In genomic region chr3:71247221-71247947, GRCh38 we compare ENCODE assay signal across 8 cellular contexts.
DNase-seq lines count a peak whose midpoint lies in the region; ATAC-seq, FAIRE-seq and TF ChIP-seq lines count a peak whose summit lies in the region.

No MANE protein-coding gene starts in this region.

- no peak overlapping the region for H3K4me3 Mint-ChIP-seq in natural killer cell

- WGBS in mesodermal cell (ENCODE audit: insufficient coverage in 2 of 2), 2 experiments = 74 to 76% methylated on average over 8 to 9 of the region's 10 CpGs

- no peaks in the 10 kb centered on the region for H3K36me3 ChIP-seq in brain microvascular endothelial cell (replicated peaks)
- no peaks in the 10 kb centered on the region for H3K36me3 ChIP-seq in mesodermal cell (ENCODE audit: control insufficient read depth, insufficient read depth, low read length)
- no peaks in the 10 kb centered on the region for H3K36me3 ChIP-seq in kidney (ENCODE audit: control insufficient read depth in 1 of 2, insufficient read depth in 2 of 2, low read length in 2 of 2)

- ATAC-seq in GM18502 (IDR thresholded peaks at IDR 0.05; ENCODE audit: poor library complexity, unreplicated experiment) (no peak), GM19452 (IDR thresholded peaks at IDR 0.05; ENCODE audit: unreplicated experiment) (no peak), natural killer cell (no peak)

- DNase-seq in Caki2 (ENCODE audit: low read depth) (peak; percentile 61), HT1080 (ENCODE audit: low read depth) (peak; percentile 39), brain microvascular endothelial cell (peak; percentile 73), kidney (no peak), natural killer cell (no peak)

- H3K9ac ChIP-seq in kidney (ENCODE audit: low read length in 2 of 2) = no peak overlapping the region

- H3K9me3 ChIP-seq in mesodermal cell (ENCODE audit: control insufficient read depth, low read length) (no peaks in the 10 kb centered on the region), kidney (ENCODE audit: control insufficient read depth in 1 of 2, low read length in 2 of 2) (no peaks in the 10 kb centered on the region)

- intact Hi-C loops in kidney (cut with DNase I) = no loop called here
- intact Hi-C loops in natural killer cell (cut with micrococcal nuclease) = no loop called here

- no peaks in the 10 kb centered on the region for H3K27me3 Mint-ChIP-seq in natural killer cell (ENCODE audit: low read depth in 2 of 2)

- H3K4me3 ChIP-seq in brain microvascular endothelial cell (ENCODE audit: low read depth, low read length) (no peak overlapping the region), mesodermal cell (ENCODE audit: extremely low read depth, insufficient read depth, low read length, poor library complexity, severe bottlenecking) (no peak overlapping the region), kidney (ENCODE audit: low read length in 2 of 2) (no peak overlapping the region)

- in situ Hi-C loops in Caki2 (cut with HindIII; ENCODE audit: low pct_unique_long_range_greater_than_20kb, low sequenced_read_pairs) (no loop called here), brain microvascular endothelial cell (cut with HindIII; ENCODE audit: low pct_ligation_motif_present, low sequenced_read_pairs) (no loop called here)

- no peaks in the 10 kb centered on the region for H3K9me3 Mint-ChIP-seq in natural killer cell

- H3K4me1 Mint-ChIP-seq in natural killer cell = peaks cover 0 to 5% of the 10 kb centered on the region in 2 donors

- H3K4me1 ChIP-seq in mesodermal cell (ENCODE audit: control insufficient read depth, insufficient read depth, low read length, poor library complexity, severe bottlenecking) = peaks cover 24% of the 10 kb centered on the region
- peaks cover 3 to 4% of the 10 kb centered on the region in 2 donors for H3K4me1 ChIP-seq in kidney (ENCODE audit: control insufficient read depth in 1 of 2, insufficient read depth in 1 of 2, low read depth in 1 of 2, low read length in 2 of 2)

- H3K36me3 Mint-ChIP-seq in natural killer cell = no peaks in the 10 kb centered on the region

- H3K27me3 ChIP-seq in brain microvascular endothelial cell (replicated peaks) = no peaks in the 10 kb centered on the region

- no peak overlapping the region for H3K27ac Mint-ChIP-seq in natural killer cell

- TF ChIP-seq CTCF in brain microvascular endothelial cell (IDR thresholded peaks at IDR 0.05; ENCODE audit: low read depth, low read length, missing control alignments) = no peak
- no peak for TF ChIP-seq CTCF in kidney (IDR thresholded peaks at IDR 0.05; ENCODE audit: borderline replicate concordance, extremely low read depth, insufficient read depth)
- TF ChIP-seq CTCF in natural killer cell (IDR thresholded peaks at IDR 0.05) = no peak

- H3K27ac ChIP-seq in brain microvascular endothelial cell = peak overlapping the region; percentile 96
- H3K27ac ChIP-seq in mesodermal cell (ENCODE audit: low read depth, low read length, severe bottlenecking) = peak overlapping the region; percentile 20
- no peak overlapping the region for H3K27ac ChIP-seq in kidney (ENCODE audit: low read depth in 2 of 2, low read length in 2 of 2)

- no peak for FAIRE-seq in kidney (lab: Jason Lieb, UNC)

Comparison
In these comparisons a context has a peak if more than half of its experiments do, and no peak if none do; other contexts are left out.
1. DNase-seq: peak in Caki2 (single experiment), HT1080 (single experiment) and brain microvascular endothelial cell (single experiment); none in kidney (single experiment) and natural killer cell (single experiment).
2. H3K27ac ChIP-seq: peak in brain microvascular endothelial cell (single experiment) and mesodermal cell (single experiment); none in kidney (0 of 2).